8 cellular contexts compared by ENCODE assay signal in genomic region chr16:70453891-70454220, GRCh38. TPM values are rescaled to one million over a fixed set of nuclear protein-coding genes. Genes with fewer than 3 reads are reported as not detected.
DNase-seq lines count a peak whose midpoint lies in the region; ATAC-seq and TF ChIP-seq lines count a peak whose summit lies in the region.

No MANE protein-coding gene starts in this region.

- peak overlapping the region; percentile 89 for H3K4me3 Mint-ChIP-seq in Caco-2 (ENCODE audit: unreplicated experiment)

- no peak for TF ChIP-seq POLR2A in testis (IDR thresholded peaks at IDR 0.05)

- H3K9ac ChIP-seq in HUES48 (ENCODE audit: low read depth, low read length) = peak overlapping the region; percentile 99

- POLR2A ChIA-PET in Caco-2 (lab: Charles Lee) = interaction anchor here (0.6 to 2.1 kb wide), 10 partner anchors 14 to 165 kb away, joined by 3 to 39 read pairs (median 4); partner anchors contain the start of genes COG4 and DDX19A

- peak overlapping the region; percentile 79 for H3K4me3 ChIP-seq in Caco-2 (ENCODE audit: low read depth, low read length)
- H3K4me3 ChIP-seq in HUES48 (ENCODE audit: low read depth, low read length) = peak overlapping the region; percentile 84
- H3K4me3 ChIP-seq in astrocyte of the cerebellum (ENCODE audit: low read depth, low read length) = peak overlapping the region; percentile 93
- H3K4me3 ChIP-seq in testis = peak overlapping the region; percentile 80 to 97

- peak overlapping the region; percentile 97 for H3K27ac Mint-ChIP-seq in Caco-2 (ENCODE audit: unreplicated experiment)

- H3K9me3 ChIP-seq in Caco-2 (no peaks in the 10 kb centered on the region), HUES48 (ENCODE audit: control insufficient read depth, insufficient read depth, low read length) (no peaks in the 10 kb centered on the region), testis (no peaks in the 10 kb centered on the region)

- H3K27me3 Mint-ChIP-seq in Caco-2 (ENCODE audit: insufficient read depth, unreplicated experiment) = no peaks in the 10 kb centered on the region

- DNase-seq in Caco-2 (peak in 1 of 2 experiments; percentile 55), astrocyte of the cerebellum (ENCODE audit: low read depth) (no peak), testis (no peak), posterior vena cava (ENCODE audit: low spot score) (no peak)
- DNase-seq in activated CD4-positive, alpha-beta T cell treated with anti-CD3 and anti-CD28 coated beads, Interleukin-2, amount 50 U/mL, for 4 hours = no peak

- 1 to 2% methylated on average over 7 of the region's 7 CpGs for WGBS in testis, 2 donors

- no peaks in the 10 kb centered on the region for H3K36me3 ChIP-seq in Caco-2 (ENCODE audit: control insufficient read depth, insufficient read depth, low read length)
- H3K36me3 ChIP-seq in HUES48 (ENCODE audit: control insufficient read depth, insufficient read depth, low read length) = no peaks in the 10 kb centered on the region
- H3K36me3 ChIP-seq in testis (ENCODE audit: low read depth, missing control alignments) = no peaks in the 10 kb centered on the region

- CTCF ChIA-PET in Caco-2 (lab: Charles Lee) = interaction anchor here (0.5 to 2.7 kb wide), 10 partner anchors 14 to 1184 kb away, joined by 3 to 11 read pairs (median 4); partner anchors contain the start of genes MARVELD3 and ST3GAL2

- H3K4me1 Mint-ChIP-seq in Caco-2 (ENCODE audit: low read depth, unreplicated experiment) = peaks cover 6% of the 10 kb centered on the region

- H3K4me1 ChIP-seq in Caco-2 = peaks cover 11% of the 10 kb centered on the region
- no peaks in the 10 kb centered on the region for H3K4me1 ChIP-seq in HUES48 (ENCODE audit: control insufficient read depth, insufficient read depth, low read length)
- peaks cover 7% of the 10 kb centered on the region for H3K4me1 ChIP-seq in testis

- no peak for ATAC-seq in activated CD4-positive, CD25-positive, alpha-beta regulatory T cell treated with anti-CD3 and anti-CD28 coated beads, Interleukin-2, amount 50 U/mL, for 24 hours

- no peaks in the 10 kb centered on the region for H3K27me3 ChIP-seq in Caco-2 (replicated peaks; ENCODE audit: control insufficient read depth, insufficient read depth, low read length)
- no peaks in the 10 kb centered on the region for H3K27me3 ChIP-seq in HUES48 (ENCODE audit: control insufficient read depth, insufficient read depth, low read length)
- no peaks in the 10 kb centered on the region for H3K27me3 ChIP-seq in layer of hippocampus (ENCODE audit: control insufficient read depth, insufficient read depth, low read length)
- no peaks in the 10 kb centered on the region for H3K27me3 ChIP-seq in testis

- H3K27ac ChIP-seq in HUES48 (ENCODE audit: low read depth, low read length) (peak overlapping the region; percentile 98), layer of hippocampus (ENCODE audit: low read depth, low read length) (peak overlapping the region; percentile 97), testis (peak overlapping the region; percentile 93)

- H3K9me3 Mint-ChIP-seq in Caco-2 (ENCODE audit: unreplicated experiment) = no peaks in the 10 kb centered on the region

- in situ Hi-C loops in astrocyte of the cerebellum (cut with HindIII; ENCODE audit: low sequenced_read_pairs) = no loop called here

- no peaks in the 10 kb centered on the region for H3K36me3 Mint-ChIP-seq in Caco-2 (ENCODE audit: insufficient read depth, unreplicated experiment)

- TF ChIP-seq CTCF in Caco-2 (IDR thresholded peaks at IDR 0.05; ENCODE audit: insufficient read depth in 1 of 2, low read depth in 1 of 2, low read length in 1 of 2, severe bottlenecking in 1 of 2, unreplicated experiment in 1 of 2) = no peak
- no peak for TF ChIP-seq CTCF in astrocyte of the cerebellum (IDR thresholded peaks at IDR 0.05; ENCODE audit: low read depth, low read length, missing control alignments)
- no peak for TF ChIP-seq CTCF in testis (IDR thresholded peaks at IDR 0.05)

- intact Hi-C loops in Caco-2 (cut with micrococcal nuclease; ENCODE audit: unreplicated experiment) = loop anchor here (1.0 to 2.0 kb wide), 3 partner anchors 15 to 73 kb away; partner anchors contain the start of gene ST3GAL2
- intact Hi-C loops in testis (cut with DNase I; ENCODE audit: low total_unique reads) = no loop called here
- intact Hi-C loops in posterior vena cava (cut with DNase I) = no loop called here

- BruUV-seq in Caco-2 (replicated peaks; lab: Mats Ljungman, UMichigan) = no TSS peak

RNA-seq across cellular contexts. Expression of gene FCSK, which starts 0.5 kb away (rescaled TPM):
- total RNA-seq in Caco-2 (2022) = 25.5 and 27.9 TPM in 2 replicates
- 10 to 100 TPM; 26.4 to 36.3 TPM for total RNA-seq in testis
- polyA plus RNA-seq in testis (ENCODE audit: insufficient read depth, low read depth, low replicate concordance) = 12.4 TPM
- total RNA-seq in posterior vena cava = 10 to 100 TPM; 10.7 to 11.0 TPM

RNA-seq across cellular contexts. Expression of gene ST3GAL2, which starts 15.0 kb away (rescaled TPM):
- total RNA-seq in Caco-2 (2022) (30.3 and 31.1 TPM in 2 replicates), testis (10 to 100 TPM; 32.5 to 46.2 TPM), posterior vena cava (10 to 100 TPM; 27.7 to 29.4 TPM)
- polyA plus RNA-seq in testis (ENCODE audit: insufficient read depth, low read depth, low replicate concordance) = 20.2 TPM
